Comparison of ENCODE assay signal across 16 cellular contexts in genomic region chr6:118588626-118589025, GRCh38. TPM values are rescaled to one million over a fixed set of nuclear protein-coding genes. Genes with fewer than 3 reads are reported as not detected.
A peak's percentile ranks its signal among the peaks of the same experiment; 100 is the strongest.
DNase-seq lines count a peak whose midpoint lies in the region; ATAC-seq and TF ChIP-seq lines count a peak whose summit lies in the region.
"Had no signal": no experiment of that assay in that cellular context is flagged by ENCODE, and none has a peak within 500 bp of the region (broad histone marks: within the 10 kb centered on the region; RNA-seq: fewer than 3 reads in every experiment).

No MANE protein-coding gene starts in this region.

- H3K4me3 ChIP-seq in fibroblast of pulmonary artery (replicated peaks; ENCODE audit: low read depth, low read length): no peak overlapping the region

- H3K4me1 Mint-ChIP-seq in central memory CD8-positive, alpha-beta T cell: peaks cover 28% of the 10 kb centered on the region
- peaks cover 1% of the 10 kb centered on the region for H3K4me1 Mint-ChIP-seq in activated CD4-positive, alpha-beta T cell treated with anti-CD3 and anti-CD28 coated beads, Interleukin-2, amount 10 ng/mL, durations not matched to agents 7 days and 5 days

- DNase-seq in AG08395 (ENCODE audit: low spot score) (peak; percentile 20), EH (ENCODE audit: low read depth) (peak; percentile 66), fibroblast of pulmonary artery (ENCODE audit: low read depth) (peak; percentile 16), ecto neural progenitor cell (ENCODE audit: low spot score) (no peak), NCI-H524 treated with DMSO at 0.1 percent for 48 hours (lab: John Stamatoyannopoulos, UW) (no peak)
- DNase-seq in central memory CD8-positive, alpha-beta T cell (ENCODE audit: low spot score in 2 of 2): no peak
- no peak for DNase-seq in activated CD4-positive, alpha-beta T cell treated with anti-CD3 and anti-CD28 coated beads, Interleukin-2, amount 10 ng/mL, durations not matched to agents 7 days and 5 days
- DNase-seq: CD8-positive, alpha-beta memory T cell; DMS 273 treated with DMSO at 0.1 percent for 48 hours; HCEC 1CT; Karpas-422; NCI-H1105 treated with DMSO at 0.1 percent for 48 hours; NCI-H187; SHP77 treated with DMSO at 0.1 percent for 48 hours had no signal

- H3K9me3 Mint-ChIP-seq in central memory CD8-positive, alpha-beta T cell: no peaks in the 10 kb centered on the region
- H3K9me3 Mint-ChIP-seq in activated CD4-positive, alpha-beta T cell treated with anti-CD3 and anti-CD28 coated beads, Interleukin-2, amount 10 ng/mL, durations not matched to agents 7 days and 5 days: peaks cover 5% of the 10 kb centered on the region
- H3K9me3 Mint-ChIP-seq: CD8-positive, alpha-beta memory T cell had no signal

- no peak overlapping the region for H3K4me3 Mint-ChIP-seq in central memory CD8-positive, alpha-beta T cell
- H3K4me3 Mint-ChIP-seq in activated CD4-positive, alpha-beta T cell treated with anti-CD3 and anti-CD28 coated beads, Interleukin-2, amount 10 ng/mL, durations not matched to agents 7 days and 5 days: no peak overlapping the region
- H3K4me3 Mint-ChIP-seq: CD8-positive, alpha-beta memory T cell had no signal

- peaks cover 9% of the 10 kb centered on the region for H3K36me3 Mint-ChIP-seq in central memory CD8-positive, alpha-beta T cell (ENCODE audit: insufficient read depth)
- H3K36me3 Mint-ChIP-seq in activated CD4-positive, alpha-beta T cell treated with anti-CD3 and anti-CD28 coated beads, Interleukin-2, amount 10 ng/mL, durations not matched to agents 7 days and 5 days (ENCODE audit: low read depth): peaks cover 48% of the 10 kb centered on the region

- H3K27ac Mint-ChIP-seq in central memory CD8-positive, alpha-beta T cell (ENCODE audit: low read depth): peak overlapping the region; percentile 4
- no peak overlapping the region for H3K27ac Mint-ChIP-seq in activated CD4-positive, alpha-beta T cell treated with anti-CD3 and anti-CD28 coated beads, Interleukin-2, amount 10 ng/mL, durations not matched to agents 7 days and 5 days

- no peaks in the 10 kb centered on the region for H3K27me3 Mint-ChIP-seq in central memory CD8-positive, alpha-beta T cell
- H3K27me3 Mint-ChIP-seq in activated CD4-positive, alpha-beta T cell treated with anti-CD3 and anti-CD28 coated beads, Interleukin-2, amount 10 ng/mL, durations not matched to agents 7 days and 5 days: no peaks in the 10 kb centered on the region
- H3K27me3 Mint-ChIP-seq: CD8-positive, alpha-beta memory T cell had no signal

- POLR2A ChIA-PET in activated CD4-positive, alpha-beta T cell treated with anti-CD3 and anti-CD28 coated beads, Interleukin-2, amount 10 ng/mL, durations not matched to agents 7 days and 5 days (lab: Charles Lee): no interaction called here

- no peak for TF ChIP-seq CTCF in fibroblast of pulmonary artery (IDR thresholded peaks at IDR 0.05; ENCODE audit: low read length, missing control alignments)

- CTCF ChIA-PET in activated CD4-positive, alpha-beta T cell treated with anti-CD3 and anti-CD28 coated beads, Interleukin-2, amount 10 ng/mL, durations not matched to agents 7 days and 5 days (lab: Charles Lee): interaction anchor here (0.6 to 0.8 kb wide), 2 partner anchors 23 to 24 kb away, joined by 3 read pairs; no protein-coding TSS in a partner anchor

- no peak for ATAC-seq in central memory CD8-positive, alpha-beta T cell (replicated peaks; ENCODE audit: extremely low read depth, poor library complexity, severe bottlenecking)
- no peak for ATAC-seq in HG03095 (IDR thresholded peaks at IDR 0.05; ENCODE audit: unreplicated experiment)

RNA-seq across cellular contexts. Expression of gene PLN, which starts 40.5 kb away (rescaled TPM):
- total RNA-seq in activated CD4-positive, alpha-beta T cell treated with anti-CD3 and anti-CD28 coated beads, Interleukin-2, amount 10 ng/mL, durations not matched to agents 7 days and 5 days: not detected
- total RNA-seq: CD8-positive, alpha-beta memory T cell; NCI-H460 had no signal

Comparison
In these comparisons a context has a peak if more than half of its experiments do, and no peak if none do; other contexts are left out.
1. DNase-seq: peak in AG08395 (single experiment), EH (single experiment) and fibroblast of pulmonary artery (single experiment); none in central memory CD8-positive, alpha-beta T cell (0 of 2), ecto neural progenitor cell (single experiment), NCI-H524 treated with DMSO at 0.1 percent for 48 hours (single experiment) and activated CD4-positive, alpha-beta T cell treated with anti-CD3 and anti-CD28 coated beads, Interleukin-2, amount 10 ng/mL, durations not matched to agents 7 days and 5 days (single experiment).